In the genomic region with DNA sequence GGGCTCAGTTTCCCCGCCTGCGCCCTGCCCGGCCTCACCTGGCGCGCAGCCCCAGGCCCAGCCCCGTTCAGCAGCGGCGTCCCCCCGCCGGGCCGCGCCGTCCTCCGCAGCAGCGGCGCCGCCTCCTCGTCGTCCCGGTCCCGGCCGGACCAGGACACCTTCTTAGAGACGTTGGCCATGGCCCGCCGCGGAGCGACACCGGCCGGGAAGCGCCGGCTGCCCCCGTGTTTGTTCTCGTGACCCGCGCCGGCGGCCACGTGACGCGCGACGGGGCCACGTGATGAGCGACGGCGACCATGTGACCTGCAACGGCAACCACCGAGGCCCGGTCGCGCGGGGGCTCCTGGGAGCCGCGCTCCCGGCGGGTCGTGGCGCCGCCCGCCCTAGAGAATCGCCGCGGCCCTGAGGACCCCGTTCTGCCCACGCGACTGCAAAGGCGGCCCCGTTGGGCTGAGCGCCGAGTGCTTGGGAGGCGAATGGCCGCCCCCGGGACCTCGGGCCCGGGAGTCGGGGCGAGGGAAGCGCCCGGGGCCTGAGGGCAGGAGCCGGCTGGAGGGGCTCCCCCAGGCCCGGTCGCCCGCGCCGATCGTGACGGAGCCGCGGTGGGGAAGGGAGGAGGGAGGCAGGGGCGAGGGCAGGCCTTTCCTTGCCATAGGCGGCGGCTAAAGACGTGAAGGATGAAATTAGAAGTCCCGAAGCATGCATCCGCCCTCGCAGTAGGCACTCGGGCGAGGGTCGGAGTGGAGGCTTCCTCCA, we compare ENCODE assay signal across 8 cellular contexts.
DNase-seq lines count a peak whose midpoint lies in the region; ATAC-seq and TF ChIP-seq lines count a peak whose summit lies in the region.

A gene with protein sequence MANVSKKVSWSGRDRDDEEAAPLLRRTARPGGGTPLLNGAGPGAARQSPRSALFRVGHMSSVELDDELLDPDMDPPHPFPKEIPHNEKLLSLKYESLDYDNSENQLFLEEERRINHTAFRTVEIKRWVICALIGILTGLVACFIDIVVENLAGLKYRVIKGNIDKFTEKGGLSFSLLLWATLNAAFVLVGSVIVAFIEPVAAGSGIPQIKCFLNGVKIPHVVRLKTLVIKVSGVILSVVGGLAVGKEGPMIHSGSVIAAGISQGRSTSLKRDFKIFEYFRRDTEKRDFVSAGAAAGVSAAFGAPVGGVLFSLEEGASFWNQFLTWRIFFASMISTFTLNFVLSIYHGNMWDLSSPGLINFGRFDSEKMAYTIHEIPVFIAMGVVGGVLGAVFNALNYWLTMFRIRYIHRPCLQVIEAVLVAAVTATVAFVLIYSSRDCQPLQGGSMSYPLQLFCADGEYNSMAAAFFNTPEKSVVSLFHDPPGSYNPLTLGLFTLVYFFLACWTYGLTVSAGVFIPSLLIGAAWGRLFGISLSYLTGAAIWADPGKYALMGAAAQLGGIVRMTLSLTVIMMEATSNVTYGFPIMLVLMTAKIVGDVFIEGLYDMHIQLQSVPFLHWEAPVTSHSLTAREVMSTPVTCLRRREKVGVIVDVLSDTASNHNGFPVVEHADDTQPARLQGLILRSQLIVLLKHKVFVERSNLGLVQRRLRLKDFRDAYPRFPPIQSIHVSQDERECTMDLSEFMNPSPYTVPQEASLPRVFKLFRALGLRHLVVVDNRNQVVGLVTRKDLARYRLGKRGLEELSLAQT (minus strand): TSS at position 233 of the 756 bp plus-strand sequence. CDS start 54 bp downstream, at position 179.

- DNase-seq in AG08396 (ENCODE audit: low spot score) (peak; percentile 98), NCI-H345 (lab: John Stamatoyannopoulos, UW) (peak; percentile 83), choroid plexus epithelial cell (ENCODE audit: low read depth) (peak; percentile 89), kidney tubule cell (ENCODE audit: low spot score) (peak; percentile 84)
- DNase-seq in activated CD4-positive, alpha-beta T cell treated with anti-CD3 and anti-CD28 coated beads for 4 hours, result peak; percentile 82 to 86
- peak; percentile 64 to 74 for DNase-seq in stimulated activated CD4-positive, alpha-beta T cell treated with anti-CD3 and anti-CD28 coated beads, Interleukin-1b, Interleukin-23, amount 100 ng/mL, for 1 hour (ENCODE audit: low read depth in 2 of 2)

- ATAC-seq in GM18873 (IDR thresholded peaks at IDR 0.05; ENCODE audit: low FRiP score, unreplicated experiment) (peak; percentile 57), HG03135 (IDR thresholded peaks at IDR 0.05; ENCODE audit: unreplicated experiment) (peak; percentile 86)

- no peak for TF ChIP-seq CTCF in choroid plexus epithelial cell (conservative IDR thresholded peaks at IDR 0.05; ENCODE audit: low read depth, low read length)

- peak within 1 kb of the TSS; percentile 80 for H3K4me3 ChIP-seq in choroid plexus epithelial cell (ENCODE audit: low read depth, low read length)

Comparison
In these comparisons a context has a peak if more than half of its experiments do, and no peak if none do; other contexts are left out.
1. Peak in every context shown above with its lines: DNase-seq, ATAC-seq and H3K4me3 ChIP-seq.